Comparison of ENCODE assay signal across 22 cellular contexts in genomic region chr18:10120622-10121021, GRCh38.
DNase-seq lines count a peak whose midpoint lies in the region; ATAC-seq and TF ChIP-seq lines count a peak whose summit lies in the region.
"Had no signal": no experiment of that assay in that cellular context is flagged by ENCODE, and none has a peak within 500 bp of the region (broad histone marks: within the 10 kb centered on the region; RNA-seq: fewer than 3 reads in every experiment).

No MANE protein-coding gene starts in this region.

- DNase-seq in ELF-1 (ENCODE audit: low read depth, low spot score) (peak; percentile 48), IMR-90 (no peak), glutamatergic neuron (no peak), GM03348 (ENCODE audit: low spot score) (no peak)
- DNase-seq in stimulated activated naive B cell treated with anti-CD40 and anti-IgM and Interleukin-4, amounts not matched to agents 10 μg/mL and 1 μg/mL and 100 μg/mL, for 72 hours = no peak
- DNase-seq in naive thymus-derived CD4-positive, alpha-beta T cell = no peak
- DNase-seq: ACHN; C1 segment of cervical spinal cord; DMS79 treated with DMSO at 0.1 percent for 48 hours; H7; MM.1S; NCI-H1092; NCI-H1436 treated with DMSO at 0.1 percent for 48 hours; NCI-H2081 treated with DMSO at 0.1 percent for 48 hours; NCI-H2227 treated with DMSO at 0.1 percent for 48 hours; NCI-H510A treated with DMSO at 0.1 percent for 48 hours; NK-92 treated with Interleukin-12 subunit alpha and Interleukin-12 subunit beta, amount 100 ng/mL, for 24 hours; OCI-M1; SHP77; T-cell had no signal

- H3K4me3 ChIP-seq in IMR-90 (ENCODE audit: insufficient read depth, low read depth, low read length) = no peak overlapping the region
- no peak overlapping the region for H3K4me3 ChIP-seq in naive thymus-derived CD4-positive, alpha-beta T cell (ENCODE audit: low read length)

- peaks cover 6% of the 10 kb centered on the region; the same call in 1 of the 2 replicates for H3K9me1 ChIP-seq in IMR-90 (ENCODE audit: insufficient read depth, low read length)

- H3K23ac ChIP-seq in IMR-90 (ENCODE audit: low read depth, low read length) = no peak overlapping the region

- no peaks in the 10 kb centered on the region for H3K36me3 ChIP-seq in IMR-90 (ENCODE audit: control insufficient read depth, insufficient read depth, low read length)
- no peaks in the 10 kb centered on the region for H3K36me3 ChIP-seq in naive thymus-derived CD4-positive, alpha-beta T cell (ENCODE audit: control insufficient read depth in 2 of 3, insufficient read depth in 3 of 3, low read length in 3 of 3)

- no peak overlapping the region; a peak in 1 of 4 replicates for H4K8ac ChIP-seq in IMR-90 (ENCODE audit: low read depth in 2 of 2, low read length in 2 of 2)

- TF ChIP-seq POLR2A in IMR-90 (IDR thresholded peaks at IDR 0.05; ENCODE audit: low read depth, low read length) = no peak

- no peak for ATAC-seq in IMR-90 (ENCODE audit: low read depth)
- no peak for ATAC-seq in stimulated activated naive B cell treated with anti-CD40 and anti-IgM and Interleukin-4, amounts not matched to agents 10 μg/mL and 1 μg/mL and 100 μg/mL, for 72 hours (replicated peaks)
- ATAC-seq in naive thymus-derived CD4-positive, alpha-beta T cell = no peak
- no peak for ATAC-seq in HG03439 (IDR thresholded peaks at IDR 0.05; ENCODE audit: unreplicated experiment)
- ATAC-seq: SK-N-SH treated with all-trans-retinoic acid at 6 μM for 48 hours, T-cell had no signal

- peak overlapping the region; percentile 35 for H3K4me3 Mint-ChIP-seq in glutamatergic neuron (ENCODE audit: unreplicated experiment)
- H3K4me3 Mint-ChIP-seq in stimulated activated naive B cell treated with anti-CD40 and anti-IgM and Interleukin-4, amounts not matched to agents 10 μg/mL and 1 μg/mL and 100 μg/mL, for 72 hours = no peak overlapping the region
- no peak overlapping the region for H3K4me3 Mint-ChIP-seq in naive thymus-derived CD4-positive, alpha-beta T cell
- H3K4me3 Mint-ChIP-seq: T-cell had no signal

- no TSS peak for BruUV-seq in IMR-90 (replicated peaks; lab: Mats Ljungman, UMichigan)

- H3K27me3 ChIP-seq in IMR-90 (ENCODE audit: control insufficient read depth, insufficient read depth, low read length) = no peaks in the 10 kb centered on the region; the same call in 1 of the 2 replicates
- H3K27me3 ChIP-seq in naive thymus-derived CD4-positive, alpha-beta T cell (ENCODE audit: control insufficient read depth in 2 of 2, insufficient read depth in 2 of 2, low read length in 2 of 2) = no peaks in the 10 kb centered on the region

- no peak overlapping the region for H2BK5ac ChIP-seq in IMR-90 (ENCODE audit: low read depth, low read length, poor library complexity, severe bottlenecking)

- no peak overlapping the region for H2AFZ ChIP-seq in IMR-90 (replicated peaks; ENCODE audit: low read length, poor library complexity)

- 0 out of 2 replicates have a peak overlapping the region, but pooled peaks have one; percentile 8 for H2BK120ac ChIP-seq in IMR-90 (ENCODE audit: low read depth, low read length)

- H4K20me1 ChIP-seq in IMR-90 (ENCODE audit: insufficient read depth, low read length) = no peaks in the 10 kb centered on the region; the same call in 1 of the 2 replicates

- no peak overlapping the region for H4K91ac ChIP-seq in IMR-90 (ENCODE audit: insufficient read depth, low read depth, low read length)

- H3K9me3 ChIP-seq in IMR-90 (ENCODE audit: control insufficient read depth, insufficient read depth, low read length) = no peaks in the 10 kb centered on the region
- H3K9me3 ChIP-seq in naive thymus-derived CD4-positive, alpha-beta T cell (ENCODE audit: control insufficient read depth in 2 of 3, low read length in 3 of 3) = no peaks in the 10 kb centered on the region

- H3K18ac ChIP-seq in IMR-90 (ENCODE audit: low read depth, low read length) = no peak overlapping the region

- no peak overlapping the region for H2AK9ac ChIP-seq in IMR-90 (replicated peaks; ENCODE audit: low read depth, low read length, poor library complexity)

- H2AK5ac ChIP-seq in IMR-90 (ENCODE audit: low read depth, low read length) = no peak overlapping the region

- peaks cover 4% of the 10 kb centered on the region for H3K9me3 Mint-ChIP-seq in glutamatergic neuron (ENCODE audit: unreplicated experiment)
- H3K9me3 Mint-ChIP-seq in stimulated activated naive B cell treated with anti-CD40 and anti-IgM and Interleukin-4, amounts not matched to agents 10 μg/mL and 1 μg/mL and 100 μg/mL, for 72 hours = peaks cover 2 to 4% of the 10 kb centered on the region in 2 donors
- peaks cover 0 to 9% (median 5%) of the 10 kb centered on the region in 11 donors for H3K9me3 Mint-ChIP-seq in naive thymus-derived CD4-positive, alpha-beta T cell

- POLR2A ChIA-PET in IMR-90 (lab: Charles Lee; ENCODE audit: unreplicated experiment) = no interaction called here
- POLR2A ChIA-PET in naive thymus-derived CD4-positive, alpha-beta T cell (lab: Charles Lee) = no interaction called here

- no peak overlapping the region for H3K56ac ChIP-seq in IMR-90 (ENCODE audit: extremely low read depth, insufficient read depth, low read length)

- TF ChIP-seq CTCF in IMR-90 (conservative IDR thresholded peaks at IDR 0.05; ENCODE audit: low read depth, low read length) = no peak
- TF ChIP-seq CTCF in glutamatergic neuron (IDR thresholded peaks at IDR 0.05; ENCODE audit: partially characterized antibody, unreplicated experiment) = no peak

- H3K14ac ChIP-seq in IMR-90 (replicated peaks; ENCODE audit: low read depth, low read length) = no peak overlapping the region

- in situ Hi-C loops in IMR-90 (cut with MboI; ENCODE audit: low sequenced_read_pairs) = no loop called here

- 0% methylated on average over 2 of the region's 3 CpGs; no CpG with 5 or more reads in 1 of the 2 experiments for WGBS in IMR-90 (ENCODE audit: extremely low coverage in 2 of 2, insufficient read length in 1 of 2), 2 experiments

- no peak overlapping the region for H3K4ac ChIP-seq in IMR-90 (ENCODE audit: low read depth, low read length)

- CTCF ChIA-PET in IMR-90 (lab: Yijun Ruan, JAX) = no interaction called here
- CTCF ChIA-PET in naive thymus-derived CD4-positive, alpha-beta T cell (lab: Charles Lee) = no interaction called here

- H3K27ac Mint-ChIP-seq in glutamatergic neuron (ENCODE audit: unreplicated experiment) = no peak overlapping the region
- H3K27ac Mint-ChIP-seq in stimulated activated naive B cell treated with anti-CD40 and anti-IgM and Interleukin-4, amounts not matched to agents 10 μg/mL and 1 μg/mL and 100 μg/mL, for 72 hours = peak overlapping the region; percentile 21
- no peak overlapping the region for H3K27ac Mint-ChIP-seq in naive thymus-derived CD4-positive, alpha-beta T cell
- H3K27ac Mint-ChIP-seq: T-cell had no signal

- peaks cover 14% of the 10 kb centered on the region for H3K4me1 ChIP-seq in IMR-90 (ENCODE audit: control insufficient read depth, insufficient read depth, low read length)
- no peaks in the 10 kb centered on the region for H3K4me1 ChIP-seq in naive thymus-derived CD4-positive, alpha-beta T cell (ENCODE audit: control insufficient read depth in 2 of 2, insufficient read depth in 2 of 2, low read length in 2 of 2)

- no peaks in the 10 kb centered on the region for H3K79me1 ChIP-seq in IMR-90 (ENCODE audit: low read depth in 1 of 2, low read length in 2 of 2)

- H3K27me3 Mint-ChIP-seq in glutamatergic neuron (ENCODE audit: unreplicated experiment) = peaks cover 3% of the 10 kb centered on the region
- H3K27me3 Mint-ChIP-seq in stimulated activated naive B cell treated with anti-CD40 and anti-IgM and Interleukin-4, amounts not matched to agents 10 μg/mL and 1 μg/mL and 100 μg/mL, for 72 hours = no peaks in the 10 kb centered on the region
- peaks cover 0 to 14% (median 6%) of the 10 kb centered on the region in 5 donors for H3K27me3 Mint-ChIP-seq in naive thymus-derived CD4-positive, alpha-beta T cell
- H3K27me3 Mint-ChIP-seq: T-cell had no signal

- no peak overlapping the region for H3K27ac ChIP-seq in IMR-90 (ENCODE audit: insufficient read depth, low read length)
- no peak overlapping the region for H3K27ac ChIP-seq in naive thymus-derived CD4-positive, alpha-beta T cell (ENCODE audit: low read depth, low read length)

- H3K4me1 Mint-ChIP-seq in glutamatergic neuron (ENCODE audit: low read depth, unreplicated experiment) = peaks cover 41% of the 10 kb centered on the region
- H3K4me1 Mint-ChIP-seq in stimulated activated naive B cell treated with anti-CD40 and anti-IgM and Interleukin-4, amounts not matched to agents 10 μg/mL and 1 μg/mL and 100 μg/mL, for 72 hours = no peaks in the 10 kb centered on the region
- peaks cover 0 to 22% (median 0%) of the 10 kb centered on the region in 7 donors for H3K4me1 Mint-ChIP-seq in naive thymus-derived CD4-positive, alpha-beta T cell

- no peak for TF ChIP-seq RAD21 in IMR-90 (IDR thresholded peaks at IDR 0.05; ENCODE audit: low read length)

- peak overlapping the region; percentile 36; the same call in 1 of the 3 replicates for H2BK15ac ChIP-seq in IMR-90 (ENCODE audit: low read depth, low read length)

- no peak overlapping the region for H4K5ac ChIP-seq in IMR-90 (ENCODE audit: low read depth, low read length)

- 0 out of 2 replicates have a peak overlapping the region, but pooled peaks have one; percentile 5 for H2BK20ac ChIP-seq in IMR-90 (ENCODE audit: low read depth, low read length)

- dilution Hi-C loops in IMR-90 (cut with HindIII; ENCODE audit: low sequenced_read_pairs, unreplicated experiment) = no loop called here

- no peak overlapping the region for H3K4me2 ChIP-seq in IMR-90 (ENCODE audit: low read depth, low read length)

- H3K36me3 Mint-ChIP-seq in glutamatergic neuron (ENCODE audit: unreplicated experiment) = peaks cover 5% of the 10 kb centered on the region
- H3K36me3 Mint-ChIP-seq in stimulated activated naive B cell treated with anti-CD40 and anti-IgM and Interleukin-4, amounts not matched to agents 10 μg/mL and 1 μg/mL and 100 μg/mL, for 72 hours = no peaks in the 10 kb centered on the region
- H3K36me3 Mint-ChIP-seq in naive thymus-derived CD4-positive, alpha-beta T cell = no peaks in the 10 kb centered on the region
- H3K36me3 Mint-ChIP-seq: T-cell had no signal

- intact Hi-C loops in IMR-90 (cut with micrococcal nuclease) = loop anchor here (5.0 kb wide), 2 partner anchors 103 to 402 kb away; no protein-coding TSS in a partner anchor
- intact Hi-C loops in naive thymus-derived CD4-positive, alpha-beta T cell (cut with micrococcal nuclease) = loop anchor here in 1 of 2 donors (10.0 kb wide), 1 partner anchor 404 kb away; the partner anchor contains the start of gene NAPG

- H3K9ac ChIP-seq in IMR-90 (ENCODE audit: low read depth, low read length) = no peak overlapping the region

TF ChIP-seq in IMR-90, 13 proteins besides CTCF, POLR2A, EP300 and RAD21 (continues in another document):
- TF ChIP-seq SMC3 (IDR thresholded peaks at IDR 0.05; ENCODE audit: low read depth, low read length) (no peak), MAFK (IDR thresholded peaks at IDR 0.05; ENCODE audit: low read depth, low read length) (no peak), CHD1 (IDR thresholded peaks at IDR 0.05; ENCODE audit: low read depth, low read length) (no peak), NFE2L2 (IDR thresholded peaks at IDR 0.05; ENCODE audit: low read depth, low read length) (no peak), RFX5 (IDR thresholded peaks at IDR 0.05; ENCODE audit: low read depth, low read length) (no peak), FOS (IDR thresholded peaks at IDR 0.05; ENCODE audit: low read depth, low read length) (no peak), BHLHE40 (IDR thresholded peaks at IDR 0.05; ENCODE audit: low read depth, low read length) (no peak)
